In genomic region chr11:60842688-60843605, GRCh38 we compare ENCODE assay signal across 8 cellular contexts. TPM values are rescaled to one million over a fixed set of nuclear protein-coding genes. Genes with fewer than 3 reads are reported as not detected.
DNase-seq lines count a peak whose midpoint lies in the region; ATAC-seq and TF ChIP-seq lines count a peak whose summit lies in the region.

No MANE protein-coding gene starts in this region.

- WGBS in suprapubic skin, result 14% methylated on average over 21 of the region's 23 CpGs

- H3K27ac ChIP-seq in suprapubic skin, result peak overlapping the region; percentile 57

- peak overlapping the region; percentile 97 for H3K27ac Mint-ChIP-seq in activated CD4-positive, alpha-beta T cell treated with anti-CD3 and anti-CD28 coated beads, Interleukin-2, amount 10 ng/mL, durations not matched to agents 7 days and 5 days
- peak overlapping the region; percentile 88 for H3K27ac Mint-ChIP-seq in activated T-helper 2 cell treated with anti-CD3 and anti-CD28 coated beads, Interferon-gamma antibody, Interleukin-2, Interleukin-4, amounts not matched to agents 10 μg/mL and 5 μg/mL and 100 μg/mL, durations not matched to agents 14 hours and 24 hours and 36 hours

- H3K4me1 Mint-ChIP-seq in activated CD4-positive, alpha-beta T cell treated with anti-CD3 and anti-CD28 coated beads, Interleukin-2, amount 10 ng/mL, durations not matched to agents 7 days and 5 days, result peaks cover 41% of the 10 kb centered on the region
- H3K4me1 Mint-ChIP-seq in activated T-helper 2 cell treated with anti-CD3 and anti-CD28 coated beads, Interferon-gamma antibody, Interleukin-2, Interleukin-4, amounts not matched to agents 10 μg/mL and 5 μg/mL and 100 μg/mL, durations not matched to agents 14 hours and 24 hours and 36 hours (ENCODE audit: low read depth), result peaks cover 35% of the 10 kb centered on the region

- CTCF ChIA-PET in activated CD4-positive, alpha-beta T cell treated with anti-CD3 and anti-CD28 coated beads, Interleukin-2, amount 10 ng/mL, durations not matched to agents 7 days and 5 days (lab: Charles Lee), result interaction anchor here (0.8 to 2.0 kb wide), 5 partner anchors 9 to 27 kb away, joined by 3 to 13 read pairs (median 4); no protein-coding TSS in a partner anchor

- no peaks in the 10 kb centered on the region for H3K9me3 Mint-ChIP-seq in activated CD4-positive, alpha-beta T cell treated with anti-CD3 and anti-CD28 coated beads, Interleukin-2, amount 10 ng/mL, durations not matched to agents 7 days and 5 days
- no peaks in the 10 kb centered on the region for H3K9me3 Mint-ChIP-seq in activated T-helper 2 cell treated with anti-CD3 and anti-CD28 coated beads, Interferon-gamma antibody, Interleukin-2, Interleukin-4, amounts not matched to agents 10 μg/mL and 5 μg/mL and 100 μg/mL, durations not matched to agents 14 hours and 24 hours and 36 hours

- no peak for TF ChIP-seq POLR2A in suprapubic skin (IDR thresholded peaks at IDR 0.05)

- peaks cover 4% of the 10 kb centered on the region for H3K36me3 Mint-ChIP-seq in activated CD4-positive, alpha-beta T cell treated with anti-CD3 and anti-CD28 coated beads, Interleukin-2, amount 10 ng/mL, durations not matched to agents 7 days and 5 days (ENCODE audit: low read depth)
- peaks cover 31% of the 10 kb centered on the region for H3K36me3 Mint-ChIP-seq in activated T-helper 2 cell treated with anti-CD3 and anti-CD28 coated beads, Interferon-gamma antibody, Interleukin-2, Interleukin-4, amounts not matched to agents 10 μg/mL and 5 μg/mL and 100 μg/mL, durations not matched to agents 14 hours and 24 hours and 36 hours (ENCODE audit: low read depth)

- peaks cover 41% of the 10 kb centered on the region for H3K4me1 ChIP-seq in suprapubic skin

- no peak for TF ChIP-seq CTCF in suprapubic skin (IDR thresholded peaks at IDR 0.05)

- POLR2A ChIA-PET in activated CD4-positive, alpha-beta T cell treated with anti-CD3 and anti-CD28 coated beads, Interleukin-2, amount 10 ng/mL, durations not matched to agents 7 days and 5 days (lab: Charles Lee), result no interaction called here

- H3K4me3 Mint-ChIP-seq in activated CD4-positive, alpha-beta T cell treated with anti-CD3 and anti-CD28 coated beads, Interleukin-2, amount 10 ng/mL, durations not matched to agents 7 days and 5 days, result peak overlapping the region; percentile 84
- peak overlapping the region; percentile 90 for H3K4me3 Mint-ChIP-seq in activated T-helper 2 cell treated with anti-CD3 and anti-CD28 coated beads, Interferon-gamma antibody, Interleukin-2, Interleukin-4, amounts not matched to agents 10 μg/mL and 5 μg/mL and 100 μg/mL, durations not matched to agents 14 hours and 24 hours and 36 hours (ENCODE audit: low read depth)

- H3K4me3 ChIP-seq in suprapubic skin, result peak overlapping the region; percentile 86

- intact Hi-C loops in activated T-helper 2 cell treated with anti-CD3 and anti-CD28 coated beads, Interferon-gamma antibody, Interleukin-2, Interleukin-4, amounts not matched to agents 10 μg/mL and 5 μg/mL and 100 μg/mL, durations not matched to agents 14 hours and 24 hours and 36 hours (cut with micrococcal nuclease), result loop anchor here (2.0 kb wide), 1 partner anchor 62 kb away; no protein-coding TSS in a partner anchor

- H3K9me3 ChIP-seq in suprapubic skin, result no peaks in the 10 kb centered on the region

- ATAC-seq in HG03095 (IDR thresholded peaks at IDR 0.05; ENCODE audit: unreplicated experiment), result no peak

- H3K27me3 ChIP-seq in suprapubic skin, result no peaks in the 10 kb centered on the region

- H3K36me3 ChIP-seq in suprapubic skin, result peaks cover 7% of the 10 kb centered on the region

- no peak for TF ChIP-seq EP300 in suprapubic skin (IDR thresholded peaks at IDR 0.05)

- no peaks in the 10 kb centered on the region for H3K27me3 Mint-ChIP-seq in activated CD4-positive, alpha-beta T cell treated with anti-CD3 and anti-CD28 coated beads, Interleukin-2, amount 10 ng/mL, durations not matched to agents 7 days and 5 days
- no peaks in the 10 kb centered on the region for H3K27me3 Mint-ChIP-seq in activated T-helper 2 cell treated with anti-CD3 and anti-CD28 coated beads, Interferon-gamma antibody, Interleukin-2, Interleukin-4, amounts not matched to agents 10 μg/mL and 5 μg/mL and 100 μg/mL, durations not matched to agents 14 hours and 24 hours and 36 hours (ENCODE audit: low read depth)

- no peak for DNase-seq in activated CD4-positive, alpha-beta T cell treated with anti-CD3 and anti-CD28 coated beads, Interleukin-2, amount 10 ng/mL, durations not matched to agents 7 days and 5 days
- DNase-seq in activated CD4-positive, alpha-beta T cell treated with anti-CD3 and anti-CD28 coated beads for 4 hours, result no peak
- no peak for DNase-seq in activated T-helper 2 cell treated with anti-CD3 and anti-CD28 coated beads, Interferon-gamma antibody, Interleukin-2, Interleukin-4, amounts not matched to agents 10 μg/mL and 5 μg/mL and 100 μg/mL, durations not matched to agents 14 hours and 24 hours and 36 hours (ENCODE audit: low spot score)
- peak; percentile 59 for DNase-seq in iris pigment epithelial cell (ENCODE audit: low read depth)
- no peak for DNase-seq in suprapubic skin (ENCODE audit: low spot score in 2 of 2)
- DNase-seq in NCI-H1417 treated with DMSO at 0.1 percent for 48 hours (lab: John Stamatoyannopoulos, UW), result no peak
- DNase-seq in T1000 (lab: John Stamatoyannopoulos, UW), result no peak

RNA-seq across cellular contexts. Expression of gene CCDC86, which starts 1.0 kb away (rescaled TPM):
- 10 to 100 TPM; 19.2 to 23.2 TPM for total RNA-seq in activated CD4-positive, alpha-beta T cell treated with anti-CD3 and anti-CD28 coated beads, Interleukin-2, amount 10 ng/mL, durations not matched to agents 7 days and 5 days
- 56.7 and 57.2 TPM in 2 replicates for total RNA-seq in activated T-helper 2 cell treated with anti-CD3 and anti-CD28 coated beads, Interferon-gamma antibody, Interleukin-2, Interleukin-4, amounts not matched to agents 10 μg/mL and 5 μg/mL and 100 μg/mL, durations not matched to agents 14 hours and 24 hours and 36 hours
- 10 to 100 TPM; 32.5 to 46.3 (median 40.3) TPM for total RNA-seq in suprapubic skin

RNA-seq across cellular contexts. Expression of gene PTGDR2, which starts 12.8 kb away (rescaled TPM):
- total RNA-seq in activated CD4-positive, alpha-beta T cell treated with anti-CD3 and anti-CD28 coated beads, Interleukin-2, amount 10 ng/mL, durations not matched to agents 7 days and 5 days, result 1 to 10 TPM; 1.3 to 1.4 TPM
- total RNA-seq in activated T-helper 2 cell treated with anti-CD3 and anti-CD28 coated beads, Interferon-gamma antibody, Interleukin-2, Interleukin-4, amounts not matched to agents 10 μg/mL and 5 μg/mL and 100 μg/mL, durations not matched to agents 14 hours and 24 hours and 36 hours, result 0.28 and 0.32 TPM in 2 replicates
- under 1 TPM in 3 of 4 donors, not detected in 1; 0.19 to 0.68 (median 0.34) TPM for total RNA-seq in suprapubic skin

RNA-seq across cellular contexts. Expression of gene ZP1, which starts 24.4 kb away (rescaled TPM):
- not detected for total RNA-seq in activated CD4-positive, alpha-beta T cell treated with anti-CD3 and anti-CD28 coated beads, Interleukin-2, amount 10 ng/mL, durations not matched to agents 7 days and 5 days
- total RNA-seq in activated T-helper 2 cell treated with anti-CD3 and anti-CD28 coated beads, Interferon-gamma antibody, Interleukin-2, Interleukin-4, amounts not matched to agents 10 μg/mL and 5 μg/mL and 100 μg/mL, durations not matched to agents 14 hours and 24 hours and 36 hours, result not detected in 2 replicates
- 1 to 10 TPM in 1 of 4 donors, under 1 TPM in 1, not detected in 2; 0.94 to 5.5 TPM for total RNA-seq in suprapubic skin

RNA-seq across cellular contexts. Expression of gene MS4A10, which starts 57.8 kb away (rescaled TPM):
- not detected for total RNA-seq in activated CD4-positive, alpha-beta T cell treated with anti-CD3 and anti-CD28 coated beads, Interleukin-2, amount 10 ng/mL, durations not matched to agents 7 days and 5 days
- not detected in 2 replicates for total RNA-seq in activated T-helper 2 cell treated with anti-CD3 and anti-CD28 coated beads, Interferon-gamma antibody, Interleukin-2, Interleukin-4, amounts not matched to agents 10 μg/mL and 5 μg/mL and 100 μg/mL, durations not matched to agents 14 hours and 24 hours and 36 hours
- not detected for total RNA-seq in suprapubic skin
